8 cellular contexts compared by ENCODE assay signal in the genomic region with DNA sequence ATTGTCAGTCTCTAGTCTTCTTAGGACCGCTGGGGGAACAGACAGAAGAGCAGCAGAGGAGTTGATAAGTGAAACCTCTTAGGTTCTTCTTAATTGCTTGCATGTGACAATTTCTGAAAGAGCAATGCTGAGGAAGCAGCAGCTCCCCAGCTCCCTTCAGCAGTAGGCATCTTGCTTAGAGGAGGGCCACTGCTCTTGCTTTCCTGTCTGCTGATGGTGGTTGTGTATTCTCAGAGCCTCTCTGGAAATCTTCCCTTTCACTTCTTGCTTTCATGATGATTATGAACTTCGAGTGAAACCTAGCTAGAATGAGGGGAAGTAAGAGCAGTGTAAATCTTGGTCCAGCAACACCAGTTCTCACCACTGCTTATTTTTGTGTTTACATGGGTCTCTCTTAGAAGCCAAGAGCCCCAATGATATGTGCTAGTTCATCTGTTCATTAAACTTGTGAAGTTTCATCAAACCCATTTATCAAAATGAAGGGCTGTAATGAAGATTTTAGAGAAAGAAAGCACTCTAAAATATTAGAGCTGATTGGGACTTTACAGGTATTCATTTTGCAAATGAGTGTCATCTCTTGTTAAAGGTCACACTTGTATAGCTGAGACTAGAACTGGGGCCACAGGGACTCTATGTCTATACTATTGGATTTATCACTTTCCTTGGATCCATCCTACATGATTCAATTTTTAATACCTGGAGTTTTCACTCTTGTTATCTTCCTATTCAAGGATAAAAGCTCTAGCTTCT.
DNase-seq lines count a peak whose midpoint lies in the region; ATAC-seq and TF ChIP-seq lines count a peak whose summit lies in the region.

No MANE protein-coding gene starts in this region.

- H3K9me3 ChIP-seq in Karpas-422 (ENCODE audit: low read length) (0 out of 2 replicates have a peak, but pooled peaks cover 4% of the 10 kb centered on the region), gastrocnemius medialis (no peaks in the 10 kb centered on the region), ascending aorta (no peaks in the 10 kb centered on the region)

- H3K36me3 Mint-ChIP-seq in activated naive CD8-positive, alpha-beta T cell treated with anti-CD3 and anti-CD28 coated beads, Interleukin-2, amount 50 U/mL, for 24 hours (ENCODE audit: low read depth), result peaks cover 7% of the 10 kb centered on the region

- H3K79me2 ChIP-seq in Karpas-422 (ENCODE audit: low read length), result no peaks in the 10 kb centered on the region

- no peak overlapping the region for H3K9ac ChIP-seq in Karpas-422 (ENCODE audit: low read length)

- H3K27me3 ChIP-seq in Karpas-422 (ENCODE audit: low read length), result peaks cover 4% of the 10 kb centered on the region; the same call in 1 of the 2 replicates
- no peaks in the 10 kb centered on the region for H3K27me3 ChIP-seq in gastrocnemius medialis
- no peaks in the 10 kb centered on the region for H3K27me3 ChIP-seq in ascending aorta

- intact Hi-C loops in posterior cingulate gyrus (cut with DNase I) (no loop called here), gastrocnemius medialis (cut with DNase I; ENCODE audit: low total_unique reads) (no loop called here), ascending aorta (cut with DNase I) (no loop called here)

- H3K4me2 ChIP-seq in Karpas-422 (ENCODE audit: low read depth, low read length, poor library complexity, severe bottlenecking), result no peak overlapping the region

- peak overlapping the region; percentile 78 for H3K27ac Mint-ChIP-seq in activated naive CD8-positive, alpha-beta T cell treated with anti-CD3 and anti-CD28 coated beads, Interleukin-2, amount 50 U/mL, for 24 hours

- DNase-seq in GM12865 (ENCODE audit: low read depth), result peak; percentile 88
- DNase-seq in activated naive CD8-positive, alpha-beta T cell treated with anti-CD3 and anti-CD28 coated beads, Interleukin-2, amount 50 U/mL, for 24 hours, result no peak
- no peak for DNase-seq in Karpas-422
- DNase-seq in posterior cingulate gyrus, result no peak
- no peak for DNase-seq in gastrocnemius medialis
- DNase-seq in ascending aorta (ENCODE audit: low spot score in 2 of 2), result no peak

- no peak overlapping the region for H3K4me3 ChIP-seq in GM12865 (ENCODE audit: low read depth, low read length)
- H3K4me3 ChIP-seq in Karpas-422 (ENCODE audit: low read length), result no peak overlapping the region
- H3K4me3 ChIP-seq in gastrocnemius medialis, result no peak overlapping the region
- no peak overlapping the region for H3K4me3 ChIP-seq in ascending aorta

- H3K36me3 ChIP-seq in Karpas-422 (ENCODE audit: insufficient read depth, low read length), result peaks cover 8% of the 10 kb centered on the region; the same call in 1 of the 2 replicates
- no peaks in the 10 kb centered on the region for H3K36me3 ChIP-seq in gastrocnemius medialis
- peaks cover 3 to 5% of the 10 kb centered on the region in 2 donors for H3K36me3 ChIP-seq in ascending aorta

- in situ Hi-C loops in gastrocnemius medialis (cut with MboI; ENCODE audit: low sequenced_read_pairs in 4 of 4), result loop anchor here in 2 of 4 donors (25.0 kb wide), 1 partner anchor 663 kb away; a partner anchor contains a TSS

- H3K4me1 ChIP-seq in Karpas-422 (ENCODE audit: low read length) (peaks cover 40% of the 10 kb centered on the region), gastrocnemius medialis (peaks cover 31 to 47% of the 10 kb centered on the region in 2 donors), ascending aorta (peaks cover 4 to 50% of the 10 kb centered on the region in 2 donors)

- H3K9me2 ChIP-seq in Karpas-422 (replicated peaks; ENCODE audit: insufficient read depth, low read length), result no peaks in the 10 kb centered on the region

- no peak for TF ChIP-seq POLR2A in gastrocnemius medialis (IDR thresholded peaks at IDR 0.05)

- no peaks in the 10 kb centered on the region for H4K20me1 ChIP-seq in Karpas-422 (ENCODE audit: insufficient read depth, low read depth, low read length)

- peaks cover 81% of the 10 kb centered on the region for H3K4me1 Mint-ChIP-seq in activated naive CD8-positive, alpha-beta T cell treated with anti-CD3 and anti-CD28 coated beads, Interleukin-2, amount 50 U/mL, for 24 hours

- H2AFZ ChIP-seq in Karpas-422 (ENCODE audit: low read length), result no peak overlapping the region

- H3K27ac ChIP-seq in Karpas-422 (ENCODE audit: low read length), result no peak overlapping the region
- no peak overlapping the region for H3K27ac ChIP-seq in gastrocnemius medialis
- no peak overlapping the region for H3K27ac ChIP-seq in ascending aorta

- H3K4me3 Mint-ChIP-seq in activated naive CD8-positive, alpha-beta T cell treated with anti-CD3 and anti-CD28 coated beads, Interleukin-2, amount 50 U/mL, for 24 hours, result no peak overlapping the region

- no peak for TF ChIP-seq CTCF in GM12865 (IDR thresholded peaks at IDR 0.05; ENCODE audit: insufficient read depth, low read depth, low read length, missing control alignments)
- no peak for TF ChIP-seq CTCF in gastrocnemius medialis (IDR thresholded peaks at IDR 0.05 in 4 of 5, conservative IDR thresholded peaks at IDR 0.05 in 1 of 5)
- no peak for TF ChIP-seq CTCF in ascending aorta (IDR thresholded peaks at IDR 0.05)

- ATAC-seq in GM19455 (IDR thresholded peaks at IDR 0.05; ENCODE audit: unreplicated experiment) (peak; percentile 94), HG03175 (IDR thresholded peaks at IDR 0.05; ENCODE audit: unreplicated experiment) (peak; percentile 97), gastrocnemius medialis (no peak)
- peak; percentile 72 for ATAC-seq in activated naive CD8-positive, alpha-beta T cell treated with anti-CD3 and anti-CD28 coated beads, Interleukin-2, amount 50 U/mL, for 24 hours

- H3K9me3 Mint-ChIP-seq in activated naive CD8-positive, alpha-beta T cell treated with anti-CD3 and anti-CD28 coated beads, Interleukin-2, amount 50 U/mL, for 24 hours, result peaks cover 13% of the 10 kb centered on the region

- H3K27me3 Mint-ChIP-seq in activated naive CD8-positive, alpha-beta T cell treated with anti-CD3 and anti-CD28 coated beads, Interleukin-2, amount 50 U/mL, for 24 hours, result no peaks in the 10 kb centered on the region

Comparison
In these comparisons a context has a peak if more than half of its experiments do, and no peak if none do; other contexts are left out.
1. ATAC-seq: peak in GM19455 (single experiment), HG03175 (single experiment) and activated naive CD8-positive, alpha-beta T cell treated with anti-CD3 and anti-CD28 coated beads, Interleukin-2, amount 50 U/mL, for 24 hours (single experiment); none in gastrocnemius medialis (0 of 2).